Comparison of ENCODE assay signal across 9 cellular contexts in the genomic region with DNA sequence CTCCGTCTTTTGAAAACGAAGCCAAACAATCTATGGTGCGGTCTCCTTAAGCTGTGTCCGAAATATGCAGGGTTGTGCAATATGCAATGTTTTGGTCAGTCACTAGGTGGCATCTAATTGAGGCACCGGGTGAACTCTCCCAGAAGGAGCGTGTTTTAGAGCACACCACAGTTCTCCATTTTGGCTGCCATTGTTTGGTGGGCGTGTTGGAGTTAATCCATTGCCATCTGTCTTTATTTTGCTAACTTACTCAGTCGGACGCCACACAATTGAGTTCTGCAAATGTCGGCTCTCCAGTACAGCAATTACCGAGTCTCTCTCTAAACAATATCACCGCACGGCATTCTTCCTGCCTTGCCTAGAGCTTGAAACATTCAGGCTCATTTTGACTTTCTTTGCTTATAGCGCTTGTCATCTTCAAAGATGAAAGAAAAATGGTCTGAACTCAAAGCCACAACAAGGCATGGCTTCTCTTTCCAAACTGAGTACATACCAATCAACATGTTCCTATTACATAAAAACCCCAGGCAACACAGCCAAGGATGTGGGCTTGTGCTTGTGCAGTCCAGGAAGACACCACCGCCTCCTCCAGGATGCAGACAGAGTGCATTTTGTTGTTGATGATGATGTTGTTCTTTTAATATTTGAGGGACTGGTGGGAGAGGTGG.
DNase-seq lines count a peak whose midpoint lies in the region; ATAC-seq, FAIRE-seq and TF ChIP-seq lines count a peak whose summit lies in the region.
"Had no signal": no experiment of that assay in that cellular context is flagged by ENCODE, and none has a peak within 500 bp of the region (broad histone marks: within the 10 kb centered on the region; RNA-seq: fewer than 3 reads in every experiment).

No MANE protein-coding gene starts in this region.

- in situ Hi-C loops in SK-MEL-5 (cut with HindIII; ENCODE audit: low pct_unique_long_range_greater_than_20kb, low sequenced_read_pairs): no loop called here

- no peaks in the 10 kb centered on the region for H3K9me3 Mint-ChIP-seq in astrocyte (ENCODE audit: unreplicated experiment)
- H3K9me3 Mint-ChIP-seq: activated B cell treated with CpG ODN at 0.5 μM for 24 hours had no signal

- H3K79me2 ChIP-seq in Karpas-422 (ENCODE audit: low read length) (no peaks in the 10 kb centered on the region), astrocyte (ENCODE audit: insufficient read depth, low read length) (no peaks in the 10 kb centered on the region)

- TF ChIP-seq CTCF in astrocyte (IDR thresholded peaks at IDR 0.05; ENCODE audit: insufficient read depth, low read depth, low read length): peak; percentile 61
- peak; percentile 61 to 80 (median 70) for TF ChIP-seq CTCF in sigmoid colon (IDR thresholded peaks at IDR 0.05)

- H3K27ac Mint-ChIP-seq in astrocyte (ENCODE audit: unreplicated experiment): no peak overlapping the region
- H3K27ac Mint-ChIP-seq: activated B cell treated with CpG ODN at 0.5 μM for 24 hours had no signal

- H3K36me3 ChIP-seq in Karpas-422 (ENCODE audit: insufficient read depth, low read length): no peaks in the 10 kb centered on the region
- no peaks in the 10 kb centered on the region for H3K36me3 ChIP-seq in astrocyte (ENCODE audit: insufficient read depth, low read length)
- no peaks in the 10 kb centered on the region for H3K36me3 ChIP-seq in sigmoid colon

- intact Hi-C loops in right cardiac atrium (cut with DNase I): loop anchor here in 3 of 4 donors (5.0 to 10.0 kb wide), 3 partner anchors 34 to 246 kb away; no protein-coding TSS in a partner anchor
- intact Hi-C loops in sigmoid colon (cut with DNase I): no loop called here

- H3K4me2 ChIP-seq in Karpas-422 (ENCODE audit: low read depth, low read length, poor library complexity, severe bottlenecking): no peak overlapping the region
- H3K4me2 ChIP-seq in astrocyte (ENCODE audit: low read length): peak overlapping the region; percentile 27

- 51% methylated on average over 15 of the region's 15 CpGs for WGBS in right cardiac atrium
- WGBS in sigmoid colon, 2 donors: 61 to 64% methylated on average over 15 of the region's 15 CpGs

- peak; percentile 86 for FAIRE-seq in astrocyte (lab: Jason Lieb, UNC)

- H3K4me1 ChIP-seq in Karpas-422 (ENCODE audit: low read length): no peaks in the 10 kb centered on the region
- H3K4me1 ChIP-seq in astrocyte (ENCODE audit: insufficient read depth, low read length): peaks cover 9% of the 10 kb centered on the region
- no peaks in the 10 kb centered on the region for H3K4me1 ChIP-seq in right cardiac atrium (ENCODE audit: control insufficient read depth, insufficient read depth, low read length)
- H3K4me1 ChIP-seq in sigmoid colon: peaks cover 0 to 4% (median 0%) of the 10 kb centered on the region in 4 donors

- H4K20me1 ChIP-seq in Karpas-422 (ENCODE audit: insufficient read depth, low read depth, low read length): no peaks in the 10 kb centered on the region
- H4K20me1 ChIP-seq in astrocyte (ENCODE audit: insufficient read depth, low read length): no peaks in the 10 kb centered on the region

- no peak for TF ChIP-seq POLR2A in sigmoid colon (IDR thresholded peaks at IDR 0.05)

- no peaks in the 10 kb centered on the region for H3K36me3 Mint-ChIP-seq in astrocyte (ENCODE audit: low read depth, unreplicated experiment)

- H3K9ac ChIP-seq in Karpas-422 (ENCODE audit: low read length) (no peak overlapping the region), astrocyte (ENCODE audit: low read length) (no peak overlapping the region)

- H3K27me3 ChIP-seq in Karpas-422 (ENCODE audit: low read length) (no peaks in the 10 kb centered on the region), astrocyte (ENCODE audit: insufficient read depth, low read length) (no peaks in the 10 kb centered on the region), right cardiac atrium (ENCODE audit: control insufficient read depth, insufficient read depth) (no peaks in the 10 kb centered on the region), sigmoid colon (no peaks in the 10 kb centered on the region)

- peaks cover 4% of the 10 kb centered on the region for H3K27me3 Mint-ChIP-seq in astrocyte (ENCODE audit: low read depth, unreplicated experiment)

- peak; percentile 93 for DNase-seq in DMS 273 (lab: John Stamatoyannopoulos, UW; ENCODE audit: unreplicated experiment)
- peak; percentile 78 for DNase-seq in Karpas-422
- DNase-seq in SK-MEL-5 (ENCODE audit: low read depth, low spot score): peak; percentile 93
- DNase-seq in astrocyte (ENCODE audit: low read depth): peak; percentile 61
- peak in 2 of 3 donors; percentile 29 to 69 for DNase-seq in right cardiac atrium
- DNase-seq in sigmoid colon: no peak
- DNase-seq: activated B cell treated with CpG ODN at 0.5 μM for 24 hours had no signal

- H2AFZ ChIP-seq in Karpas-422 (ENCODE audit: low read length): no peak overlapping the region
- peak overlapping the region; percentile 55 for H2AFZ ChIP-seq in astrocyte (ENCODE audit: low read depth, low read length)

- no peak overlapping the region for H3K4me3 Mint-ChIP-seq in astrocyte (ENCODE audit: unreplicated experiment)
- H3K4me3 Mint-ChIP-seq: activated B cell treated with CpG ODN at 0.5 μM for 24 hours had no signal

- ATAC-seq in right cardiac atrium: peak; percentile 93 to 96
- ATAC-seq in GM18502 (IDR thresholded peaks at IDR 0.05; ENCODE audit: poor library complexity, unreplicated experiment): no peak
- no peak for ATAC-seq in activated CD4-positive, CD25-positive, alpha-beta regulatory T cell treated with anti-CD3 and anti-CD28 coated beads, Interleukin-2, amount 50 U/mL, for 24 hours

- no peaks in the 10 kb centered on the region for H3K9me2 ChIP-seq in Karpas-422 (replicated peaks; ENCODE audit: insufficient read depth, low read length)

- no peak overlapping the region for H3K4me3 ChIP-seq in Karpas-422 (ENCODE audit: low read length)
- H3K4me3 ChIP-seq in astrocyte (ENCODE audit: insufficient read depth, low read depth, low read length): no peak overlapping the region
- H3K4me3 ChIP-seq in right cardiac atrium (ENCODE audit: low read length): no peak overlapping the region
- no peak overlapping the region for H3K4me3 ChIP-seq in sigmoid colon

- no peak for TF ChIP-seq EP300 in sigmoid colon (IDR thresholded peaks at IDR 0.05)

- H3K9me3 ChIP-seq in Karpas-422 (ENCODE audit: low read length) (no peaks in the 10 kb centered on the region), astrocyte (ENCODE audit: insufficient read depth, low read depth, low read length) (no peaks in the 10 kb centered on the region), right cardiac atrium (ENCODE audit: control insufficient read depth, low read length) (no peaks in the 10 kb centered on the region), sigmoid colon (no peaks in the 10 kb centered on the region)

- peaks cover 13% of the 10 kb centered on the region for H3K4me1 Mint-ChIP-seq in astrocyte (ENCODE audit: low read depth, unreplicated experiment)
- H3K4me1 Mint-ChIP-seq: activated B cell treated with CpG ODN at 0.5 μM for 24 hours had no signal

- H3K27ac ChIP-seq in Karpas-422 (ENCODE audit: low read length) (no peak overlapping the region), astrocyte (ENCODE audit: low read depth, low read length) (no peak overlapping the region), right cardiac atrium (ENCODE audit: low read length) (no peak overlapping the region), sigmoid colon (peak overlapping the region in 1 of 4 donors; percentile 39)

Comparison
In these comparisons a context has a peak if more than half of its experiments do, and no peak if none do; other contexts are left out.
1. ATAC-seq: peak in right cardiac atrium (2 of 2); none in GM18502 (single experiment) and activated CD4-positive, CD25-positive, alpha-beta regulatory T cell treated with anti-CD3 and anti-CD28 coated beads, Interleukin-2, amount 50 U/mL, for 24 hours (0 of 2).